In genomic region chr12:93570552-93571359, GRCh38 we compare ENCODE assay signal across 1 cellular context.
TF ChIP-seq lines count a peak whose summit lies in the region.

No MANE protein-coding gene starts in this region.

TF ChIP-seq in HepG2, 621 proteins besides CTCF, POLR2A, EP300 and RAD21 (continued from another document and continues in another):
- TF ChIP-seq, protein P1, sequence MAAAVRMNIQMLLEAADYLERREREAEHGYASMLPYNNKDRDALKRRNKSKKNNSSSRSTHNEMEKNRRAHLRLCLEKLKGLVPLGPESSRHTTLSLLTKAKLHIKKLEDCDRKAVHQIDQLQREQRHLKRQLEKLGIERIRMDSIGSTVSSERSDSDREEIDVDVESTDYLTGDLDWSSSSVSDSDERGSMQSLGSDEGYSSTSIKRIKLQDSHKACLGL (CRISPR knock-in tag; IDR thresholded peaks at IDR 0.05): peak; percentile 18
- TF ChIP-seq MXD3 (CRISPR knock-in tag; IDR thresholded peaks at IDR 0.05) (peak; percentile 54; the same call in 1 of the 2 replicates), ZFP36L1 (CRISPR knock-in tag; IDR thresholded peaks at IDR 0.05) (no peak), ZNF253 (CRISPR knock-in tag; IDR thresholded peaks at IDR 0.05; ENCODE audit: borderline replicate concordance) (0 out of 2 replicates have a peak, but pooled peaks have one; percentile 20), SMAD9 (CRISPR knock-in tag; IDR thresholded peaks at IDR 0.05) (no peak), ZNF629 (CRISPR knock-in tag; conservative IDR thresholded peaks at IDR 0.05) (no peak), RBFOX2 (IDR thresholded peaks at IDR 0.05; ENCODE audit: low read depth, low read length) (peak; percentile 32; the same call in 1 of the 2 replicates), FOXP1 (IDR thresholded peaks at IDR 0.05) (no peak), FOXP1 (CRISPR knock-in tag; IDR thresholded peaks at IDR 0.05) (0 out of 2 replicates have a peak, but pooled peaks have one; percentile 29), SOX6 (IDR thresholded peaks at IDR 0.05) (no peak), SOX6 (CRISPR knock-in tag; IDR thresholded peaks at IDR 0.05) (peak; percentile 61), WIZ (CRISPR knock-in tag; IDR thresholded peaks at IDR 0.05) (no peak; the same call in 1 of the 2 replicates), ARNT2 (CRISPR knock-in tag; IDR thresholded peaks at IDR 0.05; ENCODE audit: low read depth) (peak; percentile 59; the same call in 1 of the 2 replicates), ZNF160 (CRISPR knock-in tag; IDR thresholded peaks at IDR 0.05) (peak; percentile 86; the same call in 1 of the 2 replicates), HMG20A (CRISPR knock-in tag; IDR thresholded peaks at IDR 0.05; ENCODE audit: borderline replicate concordance) (peak; percentile 36; the same call in 1 of the 2 replicates), LCORL (IDR thresholded peaks at IDR 0.05) (no peak), LCORL (CRISPR knock-in tag; IDR thresholded peaks at IDR 0.05) (0 out of 2 replicates have a peak, but pooled peaks have one; percentile 67), ZNF569 (CRISPR knock-in tag; IDR thresholded peaks at IDR 0.05; ENCODE audit: borderline replicate concordance) (no peak), ZNF777 (CRISPR knock-in tag; IDR thresholded peaks at IDR 0.05) (peak; percentile 86), NCOA1 (CRISPR knock-in tag; IDR thresholded peaks at IDR 0.05) (0 out of 2 replicates have a peak, but pooled peaks have one; percentile 73), ZNF746 (CRISPR knock-in tag; IDR thresholded peaks at IDR 0.05) (peak; percentile 47), DR1 (CRISPR knock-in tag; IDR thresholded peaks at IDR 0.05) (0 out of 2 replicates have a peak, but pooled peaks have one; percentile 20), CBX5 (CRISPR knock-in tag; IDR thresholded peaks at IDR 0.05; ENCODE audit: borderline replicate concordance) (peak; percentile 31; the same call in 1 of the 2 replicates), ZBTB42 (CRISPR knock-in tag; IDR thresholded peaks at IDR 0.05) (0 out of 2 replicates have a peak, but pooled peaks have one; percentile 46), FOXC1 (CRISPR knock-in tag; IDR thresholded peaks at IDR 0.05; ENCODE audit: borderline replicate concordance) (no peak), ZNF570 (CRISPR knock-in tag; IDR thresholded peaks at IDR 0.05; ENCODE audit: borderline replicate concordance) (no peak), KDM1A (CRISPR knock-in tag; IDR thresholded peaks at IDR 0.05) (0 out of 2 replicates have a peak, but pooled peaks have one; percentile 30), ZNF12 (CRISPR knock-in tag; IDR thresholded peaks at IDR 0.05) (0 out of 2 replicates have a peak, but pooled peaks have one; percentile 24), EZH2 (conservative IDR thresholded peaks at IDR 0.05; ENCODE audit: low read depth, low read length) (peak; percentile 42), NFKB2 (CRISPR knock-in tag; IDR thresholded peaks at IDR 0.05; ENCODE audit: borderline replicate concordance) (peak; percentile 87; the same call in 1 of the 2 replicates), ZNF441 (CRISPR knock-in tag; IDR thresholded peaks at IDR 0.05; ENCODE audit: borderline replicate concordance) (peak; percentile 63; the same call in 1 of the 2 replicates), ZNF235 (CRISPR knock-in tag; IDR thresholded peaks at IDR 0.05; ENCODE audit: borderline replicate concordance) (no peak), ZNF770 (CRISPR knock-in tag; IDR thresholded peaks at IDR 0.05) (peak; percentile 10; the same call in 1 of the 2 replicates), RFXAP (CRISPR knock-in tag; IDR thresholded peaks at IDR 0.05; ENCODE audit: borderline replicate concordance) (0 out of 2 replicates have a peak, but pooled peaks have one; percentile 32), JUND (CRISPR knock-in tag; IDR thresholded peaks at IDR 0.05) (no peak), TBL1XR1 (IDR thresholded peaks at IDR 0.05; ENCODE audit: borderline replicate concordance, low read length, partially characterized antibody) (peak; percentile 77), ARHGAP35 (CRISPR knock-in tag; IDR thresholded peaks at IDR 0.05; ENCODE audit: borderline replicate concordance) (no peak), HMG20B (CRISPR knock-in tag; conservative IDR thresholded peaks at IDR 0.05) (0 out of 2 replicates have a peak, but pooled peaks have one; percentile 64), ZNF263 (CRISPR knock-in tag; IDR thresholded peaks at IDR 0.05) (no peak; the same call in 1 of the 2 replicates), MIER2 (CRISPR knock-in tag; IDR thresholded peaks at IDR 0.05) (0 out of 2 replicates have a peak, but pooled peaks have one; percentile 23), NCOA2 (CRISPR knock-in tag; IDR thresholded peaks at IDR 0.05) (0 out of 2 replicates have a peak, but pooled peaks have one; percentile 45), GABPB1 (CRISPR knock-in tag; IDR thresholded peaks at IDR 0.05) (peak; percentile 62; the same call in 1 of the 2 replicates), GMEB1 (CRISPR knock-in tag; IDR thresholded peaks at IDR 0.05; ENCODE audit: borderline replicate concordance) (no peak), MAFF (IDR thresholded peaks at IDR 0.05; ENCODE audit: low read depth, low read length) (no peak), ZNF614 (CRISPR knock-in tag; IDR thresholded peaks at IDR 0.05; ENCODE audit: borderline replicate concordance) (peak; percentile 36; the same call in 1 of the 2 replicates), ZFX (CRISPR knock-in tag; IDR thresholded peaks at IDR 0.05; ENCODE audit: low read depth) (peak; percentile 46; the same call in 1 of the 2 replicates), ZNF788 (CRISPR knock-in tag; IDR thresholded peaks at IDR 0.05; ENCODE audit: borderline replicate concordance) (no peak; the same call in 1 of the 2 replicates), EEA1 (CRISPR knock-in tag; IDR thresholded peaks at IDR 0.05; ENCODE audit: borderline replicate concordance) (no peak), MYC (CRISPR knock-in tag; IDR thresholded peaks at IDR 0.05; ENCODE audit: borderline replicate concordance) (peak; percentile 66; the same call in 1 of the 2 replicates)
- TF ChIP-seq, protein P2, sequence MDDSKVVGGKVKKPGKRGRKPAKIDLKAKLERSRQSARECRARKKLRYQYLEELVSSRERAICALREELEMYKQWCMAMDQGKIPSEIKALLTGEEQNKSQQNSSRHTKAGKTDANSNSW (CRISPR knock-in tag; IDR thresholded peaks at IDR 0.05; ENCODE audit: borderline replicate concordance): 0 out of 2 replicates have a peak, but pooled peaks have one; percentile 34
- TF ChIP-seq, protein P3, sequence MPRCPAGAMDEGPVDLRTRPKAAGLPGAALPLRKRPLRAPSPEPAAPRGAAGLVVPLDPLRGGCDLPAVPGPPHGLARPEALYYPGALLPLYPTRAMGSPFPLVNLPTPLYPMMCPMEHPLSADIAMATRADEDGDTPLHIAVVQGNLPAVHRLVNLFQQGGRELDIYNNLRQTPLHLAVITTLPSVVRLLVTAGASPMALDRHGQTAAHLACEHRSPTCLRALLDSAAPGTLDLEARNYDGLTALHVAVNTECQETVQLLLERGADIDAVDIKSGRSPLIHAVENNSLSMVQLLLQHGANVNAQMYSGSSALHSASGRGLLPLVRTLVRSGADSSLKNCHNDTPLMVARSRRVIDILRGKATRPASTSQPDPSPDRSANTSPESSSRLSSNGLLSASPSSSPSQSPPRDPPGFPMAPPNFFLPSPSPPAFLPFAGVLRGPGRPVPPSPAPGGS (CRISPR knock-in tag; IDR thresholded peaks at IDR 0.05): no peak
- TF ChIP-seq, protein P4, sequence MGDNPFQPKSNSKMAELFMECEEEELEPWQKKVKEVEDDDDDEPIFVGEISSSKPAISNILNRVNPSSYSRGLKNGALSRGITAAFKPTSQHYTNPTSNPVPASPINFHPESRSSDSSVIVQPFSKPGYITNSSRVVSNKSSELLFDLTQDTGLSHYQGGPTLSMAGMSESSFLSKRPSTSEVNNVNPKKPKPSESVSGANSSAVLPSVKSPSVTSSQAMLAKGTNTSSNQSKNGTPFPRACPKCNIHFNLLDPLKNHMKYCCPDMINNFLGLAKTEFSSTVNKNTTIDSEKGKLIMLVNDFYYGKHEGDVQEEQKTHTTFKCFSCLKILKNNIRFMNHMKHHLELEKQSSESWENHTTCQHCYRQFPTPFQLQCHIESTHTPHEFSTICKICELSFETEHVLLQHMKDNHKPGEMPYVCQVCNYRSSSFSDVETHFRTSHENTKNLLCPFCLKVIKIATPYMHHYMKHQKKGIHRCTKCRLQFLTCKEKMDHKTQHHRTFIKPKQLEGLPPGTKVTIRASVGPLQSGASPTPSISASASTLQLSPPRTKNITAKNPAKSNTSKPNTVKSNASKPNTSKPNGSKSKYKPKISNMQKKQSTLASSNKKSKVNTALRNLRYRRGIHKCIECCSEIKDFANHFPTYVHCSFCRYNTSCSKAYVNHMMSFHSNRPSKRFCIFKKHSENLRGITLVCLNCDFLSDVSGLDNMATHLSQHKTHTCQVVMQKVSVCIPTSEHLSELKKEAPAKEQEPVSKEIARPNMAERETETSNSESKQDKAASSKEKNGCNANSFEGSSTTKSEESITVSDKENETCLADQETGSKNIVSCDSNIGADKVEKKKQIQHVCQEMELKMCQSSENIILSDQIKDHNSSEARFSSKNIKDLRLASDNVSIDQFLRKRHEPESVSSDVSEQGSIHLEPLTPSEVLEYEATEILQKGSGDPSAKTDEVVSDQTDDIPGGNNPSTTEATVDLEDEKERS (CRISPR knock-in tag; IDR thresholded peaks at IDR 0.05): no peak
- TF ChIP-seq, protein P5, sequence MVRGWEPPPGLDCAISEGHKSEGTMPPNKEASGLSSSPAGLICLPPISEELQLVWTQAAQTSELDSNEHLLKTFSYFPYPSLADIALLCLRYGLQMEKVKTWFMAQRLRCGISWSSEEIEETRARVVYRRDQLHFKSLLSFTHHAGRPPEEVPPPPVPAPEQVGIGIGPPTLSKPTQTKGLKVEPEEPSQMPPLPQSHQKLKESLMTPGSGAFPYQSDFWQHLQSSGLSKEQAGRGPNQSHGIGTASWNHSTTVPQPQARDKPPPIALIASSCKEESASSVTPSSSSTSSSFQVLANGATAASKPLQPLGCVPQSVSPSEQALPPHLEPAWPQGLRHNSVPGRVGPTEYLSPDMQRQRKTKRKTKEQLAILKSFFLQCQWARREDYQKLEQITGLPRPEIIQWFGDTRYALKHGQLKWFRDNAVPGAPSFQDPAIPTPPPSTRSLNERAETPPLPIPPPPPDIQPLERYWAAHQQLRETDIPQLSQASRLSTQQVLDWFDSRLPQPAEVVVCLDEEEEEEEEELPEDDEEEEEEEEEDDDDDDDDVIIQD (CRISPR knock-in tag; IDR thresholded peaks at IDR 0.05; ENCODE audit: low read depth): no peak
- TF ChIP-seq, protein P6, sequence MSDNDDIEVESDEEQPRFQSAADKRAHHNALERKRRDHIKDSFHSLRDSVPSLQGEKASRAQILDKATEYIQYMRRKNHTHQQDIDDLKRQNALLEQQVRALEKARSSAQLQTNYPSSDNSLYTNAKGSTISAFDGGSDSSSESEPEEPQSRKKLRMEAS (IDR thresholded peaks at IDR 0.05): peak; percentile 79
- TF ChIP-seq, protein P7, sequence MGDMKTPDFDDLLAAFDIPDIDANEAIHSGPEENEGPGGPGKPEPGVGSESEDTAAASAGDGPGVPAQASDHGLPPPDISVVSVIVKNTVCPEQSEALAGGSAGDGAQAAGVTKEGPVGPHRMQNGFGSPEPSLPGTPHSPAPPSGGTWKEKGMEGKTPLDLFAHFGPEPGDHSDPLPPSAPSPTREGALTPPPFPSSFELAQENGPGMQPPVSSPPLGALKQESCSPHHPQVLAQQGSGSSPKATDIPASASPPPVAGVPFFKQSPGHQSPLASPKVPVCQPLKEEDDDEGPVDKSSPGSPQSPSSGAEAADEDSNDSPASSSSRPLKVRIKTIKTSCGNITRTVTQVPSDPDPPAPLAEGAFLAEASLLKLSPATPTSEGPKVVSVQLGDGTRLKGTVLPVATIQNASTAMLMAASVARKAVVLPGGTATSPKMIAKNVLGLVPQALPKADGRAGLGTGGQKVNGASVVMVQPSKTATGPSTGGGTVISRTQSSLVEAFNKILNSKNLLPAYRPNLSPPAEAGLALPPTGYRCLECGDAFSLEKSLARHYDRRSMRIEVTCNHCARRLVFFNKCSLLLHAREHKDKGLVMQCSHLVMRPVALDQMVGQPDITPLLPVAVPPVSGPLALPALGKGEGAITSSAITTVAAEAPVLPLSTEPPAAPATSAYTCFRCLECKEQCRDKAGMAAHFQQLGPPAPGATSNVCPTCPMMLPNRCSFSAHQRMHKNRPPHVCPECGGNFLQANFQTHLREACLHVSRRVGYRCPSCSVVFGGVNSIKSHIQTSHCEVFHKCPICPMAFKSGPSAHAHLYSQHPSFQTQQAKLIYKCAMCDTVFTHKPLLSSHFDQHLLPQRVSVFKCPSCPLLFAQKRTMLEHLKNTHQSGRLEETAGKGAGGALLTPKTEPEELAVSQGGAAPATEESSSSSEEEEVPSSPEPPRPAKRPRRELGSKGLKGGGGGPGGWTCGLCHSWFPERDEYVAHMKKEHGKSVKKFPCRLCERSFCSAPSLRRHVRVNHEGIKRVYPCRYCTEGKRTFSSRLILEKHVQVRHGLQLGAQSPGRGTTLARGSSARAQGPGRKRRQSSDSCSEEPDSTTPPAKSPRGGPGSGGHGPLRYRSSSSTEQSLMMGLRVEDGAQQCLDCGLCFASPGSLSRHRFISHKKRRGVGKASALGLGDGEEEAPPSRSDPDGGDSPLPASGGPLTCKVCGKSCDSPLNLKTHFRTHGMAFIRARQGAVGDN (CRISPR knock-in tag; IDR thresholded peaks at IDR 0.05): peak; percentile 89
